8 cellular contexts compared by ENCODE assay signal in the genomic region with DNA sequence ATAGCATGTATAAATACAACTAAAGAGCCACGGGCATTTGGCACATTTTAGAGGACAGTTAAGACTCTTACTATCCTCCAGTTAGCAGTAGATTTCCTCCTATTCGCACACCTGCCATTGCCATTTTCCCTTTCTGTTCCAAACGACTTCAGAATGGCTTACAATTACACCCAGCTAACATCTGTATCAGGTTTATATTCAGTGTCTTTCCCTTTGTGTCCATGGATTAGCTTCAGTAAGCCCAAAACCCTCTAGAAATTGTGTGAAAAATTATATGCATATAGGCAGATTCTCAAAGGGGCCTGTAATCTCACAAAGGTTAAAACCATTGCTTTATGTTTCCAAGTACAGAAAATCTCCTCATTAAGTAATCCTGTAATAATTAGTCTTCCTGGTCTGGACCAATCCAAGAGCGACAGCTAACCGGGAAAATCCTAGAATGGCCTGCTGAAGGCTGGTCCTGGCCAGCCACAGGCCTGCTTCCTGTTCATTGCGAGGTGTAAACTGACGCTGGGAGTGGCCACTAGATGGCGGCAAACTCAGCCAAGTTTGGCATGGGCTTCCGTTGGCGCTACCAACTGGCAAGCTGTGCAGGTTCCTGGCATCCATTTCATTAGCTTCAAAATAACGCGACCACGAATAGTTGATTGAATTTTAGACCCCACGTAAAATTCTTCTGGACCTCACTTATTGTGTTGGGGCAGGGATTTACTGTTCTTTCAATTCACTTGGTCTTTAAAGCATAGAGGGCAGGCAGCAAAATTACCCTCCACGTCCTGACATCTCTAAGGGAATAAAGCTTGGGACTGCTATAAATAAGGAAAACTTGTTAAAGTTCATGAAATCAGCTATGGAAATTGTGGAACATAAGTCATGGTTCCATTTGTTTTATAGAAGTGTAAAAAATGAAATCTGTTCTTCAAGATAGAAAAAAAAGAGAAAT. TPM values are rescaled to one million over a fixed set of nuclear protein-coding genes. Genes with fewer than 3 reads are reported as not detected.
A peak's percentile ranks its signal among the peaks of the same experiment; 100 is the strongest.
DNase-seq lines count a peak whose midpoint lies in the region; ATAC-seq and TF ChIP-seq lines count a peak whose summit lies in the region.

No MANE protein-coding gene starts in this region.

- peak overlapping the region; percentile 10 for H3K4me3 ChIP-seq in OCI-LY1 (ENCODE audit: low read depth, low read length, poor library complexity, severe bottlenecking)
- peak overlapping the region in 2 of 4 donors; percentile 6 to 31 for H3K4me3 ChIP-seq in esophagus muscularis mucosa

- peak overlapping the region in 2 of 4 donors; percentile 87 to 89 for H3K4me3 Mint-ChIP-seq in IgD-negative memory B cell
- peak overlapping the region; percentile 33 for H3K4me3 Mint-ChIP-seq in natural killer cell treated with Interleukin-12 subunit alpha and Interleukin-12 subunit beta and Interleukin-15 and Interleukin-18, amount 100 ng/mL, for 72 hours

- peaks cover 41% of the 10 kb centered on the region for H3K36me3 ChIP-seq in OCI-LY1 (ENCODE audit: insufficient read depth, low read length)
- no peaks in the 10 kb centered on the region for H3K36me3 ChIP-seq in esophagus muscularis mucosa

- H3F3A ChIP-seq in OCI-LY1 (ENCODE audit: insufficient read depth, low read length) = peaks cover 3% of the 10 kb centered on the region; the same call in 1 of the 2 replicates

- no peaks in the 10 kb centered on the region for H3K9me2 ChIP-seq in OCI-LY1 (ENCODE audit: low read depth, low read length)

- peak overlapping the region; percentile 27 to 86 (median 83) for H3K27ac Mint-ChIP-seq in IgD-negative memory B cell
- peak overlapping the region; percentile 46 to 95 for H3K27ac Mint-ChIP-seq in natural killer cell treated with Interleukin-12 subunit alpha and Interleukin-12 subunit beta and Interleukin-15 and Interleukin-18, amount 100 ng/mL, for 72 hours

- peaks cover 32% of the 10 kb centered on the region for H3K79me2 ChIP-seq in OCI-LY1 (ENCODE audit: insufficient read depth, low read length)

- peak overlapping the region; percentile 41; the same call in 1 of the 2 replicates for H3K9ac ChIP-seq in OCI-LY1 (ENCODE audit: low read length)

- TF ChIP-seq CTCF in OCI-LY1 (IDR thresholded peaks at IDR 0.05; ENCODE audit: low read length) = peak; percentile 92
- peak; percentile 89 to 94 (median 93) for TF ChIP-seq CTCF in esophagus muscularis mucosa (IDR thresholded peaks at IDR 0.05)

- in situ Hi-C loops in Caki2 (cut with HindIII; ENCODE audit: low pct_unique_long_range_greater_than_20kb, low sequenced_read_pairs) = no loop called here

- TF ChIP-seq POLR2A in esophagus muscularis mucosa (IDR thresholded peaks at IDR 0.05; ENCODE audit: low read depth) = no peak

- TF ChIP-seq EP300 in esophagus muscularis mucosa (IDR thresholded peaks at IDR 0.05) = no peak

- no peak overlapping the region for H2AFZ ChIP-seq in OCI-LY1 (ENCODE audit: low read length)

- H3K4me1 ChIP-seq in OCI-LY1 (ENCODE audit: insufficient read depth, low read length, severe bottlenecking) = peaks cover 48% of the 10 kb centered on the region
- H3K4me1 ChIP-seq in esophagus muscularis mucosa = peaks cover 0 to 10% (median 8%) of the 10 kb centered on the region in 4 donors

- H3K27ac ChIP-seq in OCI-LY1 (ENCODE audit: low read depth, low read length, poor library complexity, severe bottlenecking) (peak overlapping the region; percentile 66), esophagus muscularis mucosa (replicated peaks in 1 of 4) (no peak overlapping the region)

- H3K36me3 Mint-ChIP-seq in IgD-negative memory B cell = peaks cover 13% of the 10 kb centered on the region
- H3K36me3 Mint-ChIP-seq in natural killer cell treated with Interleukin-12 subunit alpha and Interleukin-12 subunit beta and Interleukin-15 and Interleukin-18, amount 100 ng/mL, for 72 hours = peaks cover 13% of the 10 kb centered on the region

- no peaks in the 10 kb centered on the region for H3K9me3 Mint-ChIP-seq in IgD-negative memory B cell
- peaks cover 4% of the 10 kb centered on the region for H3K9me3 Mint-ChIP-seq in natural killer cell treated with Interleukin-12 subunit alpha and Interleukin-12 subunit beta and Interleukin-15 and Interleukin-18, amount 100 ng/mL, for 72 hours

- no peaks in the 10 kb centered on the region for H4K20me1 ChIP-seq in OCI-LY1 (ENCODE audit: insufficient read depth, low read length)

- ATAC-seq in GM21447 (IDR thresholded peaks at IDR 0.05; ENCODE audit: unreplicated experiment) = peak; percentile 80
- ATAC-seq in natural killer cell treated with Interleukin-12 subunit alpha and Interleukin-12 subunit beta and Interleukin-15 and Interleukin-18, amount 100 ng/mL, for 72 hours = peak; percentile 93 to 95

- intact Hi-C loops in esophagus muscularis mucosa (cut with DNase I) = loop anchor here (1.0 to 2.0 kb wide), 2 partner anchors 85 to 159 kb away; no protein-coding TSS in a partner anchor

- WGBS in esophagus muscularis mucosa = 22% methylated on average over 14 of the region's 15 CpGs

- no peaks in the 10 kb centered on the region for H3K27me3 Mint-ChIP-seq in IgD-negative memory B cell
- H3K27me3 Mint-ChIP-seq in natural killer cell treated with Interleukin-12 subunit alpha and Interleukin-12 subunit beta and Interleukin-15 and Interleukin-18, amount 100 ng/mL, for 72 hours = no peaks in the 10 kb centered on the region

- peak overlapping the region; percentile 34 for H3K4me2 ChIP-seq in OCI-LY1 (ENCODE audit: low read length)

- DNase-seq in Caki2 (ENCODE audit: low read depth) = peak; percentile 68
- DNase-seq in activated T-cell treated with anti-CD3 and anti-CD28 coated beads for 1 hour (ENCODE audit: low read depth) = peak; percentile 90
- DNase-seq in esophagus muscularis mucosa (ENCODE audit: extremely low spot score) = peak; percentile 95
- DNase-seq in natural killer cell treated with Interleukin-12 subunit alpha and Interleukin-12 subunit beta and Interleukin-15 and Interleukin-18, amount 100 ng/mL, for 72 hours (ENCODE audit: low spot score) = peak; percentile 90
- peak; percentile 84 for DNase-seq in stimulated activated naive CD4-positive, alpha-beta T cell treated with Interleukin-2 at 50 U/mL for 16 hours (lab: John Stamatoyannopoulos, UW)

- H3K9me3 ChIP-seq in OCI-LY1 (ENCODE audit: low read length) = peaks cover 7% of the 10 kb centered on the region; the same call in 1 of the 2 replicates
- no peaks in the 10 kb centered on the region for H3K9me3 ChIP-seq in esophagus muscularis mucosa

- H3K27me3 ChIP-seq in OCI-LY1 (ENCODE audit: insufficient read depth, low read length) (no peaks in the 10 kb centered on the region), esophagus muscularis mucosa (no peaks in the 10 kb centered on the region)

- peaks cover 46 to 66% (median 52%) of the 10 kb centered on the region in 3 donors for H3K4me1 Mint-ChIP-seq in IgD-negative memory B cell
- peaks cover 61 to 75% of the 10 kb centered on the region in 2 donors for H3K4me1 Mint-ChIP-seq in natural killer cell treated with Interleukin-12 subunit alpha and Interleukin-12 subunit beta and Interleukin-15 and Interleukin-18, amount 100 ng/mL, for 72 hours (ENCODE audit: low read depth in 2 of 2)

RNA-seq across cellular contexts. Expression of a gene that starts 17.1 kb away (rescaled TPM):
- total RNA-seq in Caki2 (2014; rRNA removed; shearing (Covaris generic); ENCODE audit: low replicate concordance) = not detected in 2 replicates
- 217 TPM for polyA plus RNA-seq in IgD-negative memory B cell
- total RNA-seq in esophagus muscularis mucosa = 1 to 10 TPM; 3.7 to 9.3 (median 5.4) TPM
- total RNA-seq in natural killer cell treated with Interleukin-12 subunit alpha and Interleukin-12 subunit beta and Interleukin-15 and Interleukin-18, amount 100 ng/mL, for 72 hours = 100 to 1,000 TPM; 121 to 170 TPM

Comparison
In these comparisons a context has a peak if more than half of its experiments do, and no peak if none do; other contexts are left out.
1. RNA of a gene that starts 17.1 kb away (total RNA-seq): 121 to 170 TPM in natural killer cell treated with Interleukin-12 subunit alpha and Interleukin-12 subunit beta and Interleukin-15 and Interleukin-18, amount 100 ng/mL, for 72 hours; 3.7 to 9.3 TPM in esophagus muscularis mucosa and not detected in Caki2; every median in the first group is over 10 times any median in the second.
2. Peak in every context shown above with its lines, with median percentiles within 50 percentile points of each other: DNase-seq.